ENCODE assay signal across 1 cellular context in the genomic region with DNA sequence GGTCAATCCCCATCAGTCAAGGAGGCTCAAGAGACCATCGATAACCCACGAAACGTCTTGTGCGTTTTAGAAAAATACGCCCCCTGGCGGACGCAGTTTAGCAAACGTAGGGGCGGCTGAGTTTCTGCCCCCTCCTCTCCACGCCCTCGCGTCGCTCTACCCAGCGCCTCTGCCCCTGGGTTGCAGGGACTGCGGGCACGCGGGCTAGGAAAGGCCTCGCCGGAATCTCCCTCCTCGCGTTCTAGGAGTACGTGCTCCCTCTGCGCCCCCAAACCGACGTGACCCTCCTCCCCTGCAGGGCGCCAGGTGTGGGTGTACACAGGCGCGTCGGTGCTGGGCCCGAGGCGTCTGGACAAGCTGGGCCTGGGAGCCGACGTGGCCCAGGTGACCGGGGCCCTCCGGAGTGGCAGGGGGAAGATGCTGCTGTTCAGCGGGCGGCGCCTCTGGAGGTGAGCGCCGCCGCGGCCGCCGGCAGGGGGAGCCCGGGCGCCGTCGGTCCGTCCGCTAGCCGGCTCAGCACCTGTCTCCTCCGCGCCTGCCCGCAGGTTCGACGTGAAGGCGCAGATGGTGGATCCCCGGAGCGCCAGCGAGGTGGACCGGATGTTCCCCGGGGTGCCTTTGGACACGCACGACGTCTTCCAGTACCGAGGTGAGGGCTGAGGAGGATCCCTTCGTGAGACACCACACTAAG.
TF ChIP-seq lines count a peak whose summit lies in the region.

No MANE protein-coding gene starts in this region.

TF ChIP-seq in HepG2, 621 proteins besides CTCF, POLR2A, EP300 and RAD21 (continued from another document and continues in another):
- TF ChIP-seq, protein P1, sequence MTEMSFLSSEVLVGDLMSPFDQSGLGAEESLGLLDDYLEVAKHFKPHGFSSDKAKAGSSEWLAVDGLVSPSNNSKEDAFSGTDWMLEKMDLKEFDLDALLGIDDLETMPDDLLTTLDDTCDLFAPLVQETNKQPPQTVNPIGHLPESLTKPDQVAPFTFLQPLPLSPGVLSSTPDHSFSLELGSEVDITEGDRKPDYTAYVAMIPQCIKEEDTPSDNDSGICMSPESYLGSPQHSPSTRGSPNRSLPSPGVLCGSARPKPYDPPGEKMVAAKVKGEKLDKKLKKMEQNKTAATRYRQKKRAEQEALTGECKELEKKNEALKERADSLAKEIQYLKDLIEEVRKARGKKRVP (CRISPR knock-in tag; IDR thresholded peaks at IDR 0.05), result peak in 1 of 2 experiments; percentile 40; a peak in 1 of 4 replicates
- TF ChIP-seq, protein P2, sequence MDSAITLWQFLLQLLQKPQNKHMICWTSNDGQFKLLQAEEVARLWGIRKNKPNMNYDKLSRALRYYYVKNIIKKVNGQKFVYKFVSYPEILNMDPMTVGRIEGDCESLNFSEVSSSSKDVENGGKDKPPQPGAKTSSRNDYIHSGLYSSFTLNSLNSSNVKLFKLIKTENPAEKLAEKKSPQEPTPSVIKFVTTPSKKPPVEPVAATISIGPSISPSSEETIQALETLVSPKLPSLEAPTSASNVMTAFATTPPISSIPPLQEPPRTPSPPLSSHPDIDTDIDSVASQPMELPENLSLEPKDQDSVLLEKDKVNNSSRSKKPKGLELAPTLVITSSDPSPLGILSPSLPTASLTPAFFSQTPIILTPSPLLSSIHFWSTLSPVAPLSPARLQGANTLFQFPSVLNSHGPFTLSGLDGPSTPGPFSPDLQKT (CRISPR knock-in tag; IDR thresholded peaks at IDR 0.05; ENCODE audit: borderline replicate concordance), result no peak
- TF ChIP-seq, protein P3, sequence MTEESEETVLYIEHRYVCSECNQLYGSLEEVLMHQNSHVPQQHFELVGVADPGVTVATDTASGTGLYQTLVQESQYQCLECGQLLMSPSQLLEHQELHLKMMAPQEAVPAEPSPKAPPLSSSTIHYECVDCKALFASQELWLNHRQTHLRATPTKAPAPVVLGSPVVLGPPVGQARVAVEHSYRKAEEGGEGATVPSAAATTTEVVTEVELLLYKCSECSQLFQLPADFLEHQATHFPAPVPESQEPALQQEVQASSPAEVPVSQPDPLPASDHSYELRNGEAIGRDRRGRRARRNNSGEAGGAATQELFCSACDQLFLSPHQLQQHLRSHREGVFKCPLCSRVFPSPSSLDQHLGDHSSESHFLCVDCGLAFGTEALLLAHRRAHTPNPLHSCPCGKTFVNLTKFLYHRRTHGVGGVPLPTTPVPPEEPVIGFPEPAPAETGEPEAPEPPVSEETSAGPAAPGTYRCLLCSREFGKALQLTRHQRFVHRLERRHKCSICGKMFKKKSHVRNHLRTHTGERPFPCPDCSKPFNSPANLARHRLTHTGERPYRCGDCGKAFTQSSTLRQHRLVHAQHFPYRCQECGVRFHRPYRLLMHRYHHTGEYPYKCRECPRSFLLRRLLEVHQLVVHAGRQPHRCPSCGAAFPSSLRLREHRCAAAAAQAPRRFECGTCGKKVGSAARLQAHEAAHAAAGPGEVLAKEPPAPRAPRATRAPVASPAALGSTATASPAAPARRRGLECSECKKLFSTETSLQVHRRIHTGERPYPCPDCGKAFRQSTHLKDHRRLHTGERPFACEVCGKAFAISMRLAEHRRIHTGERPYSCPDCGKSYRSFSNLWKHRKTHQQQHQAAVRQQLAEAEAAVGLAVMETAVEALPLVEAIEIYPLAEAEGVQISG (CRISPR knock-in tag; IDR thresholded peaks at IDR 0.05), result peak; percentile 57; the same call in 1 of the 2 replicates
- TF ChIP-seq KLF13 (CRISPR knock-in tag; IDR thresholded peaks at IDR 0.05) (no peak), ZNF138 (CRISPR knock-in tag; IDR thresholded peaks at IDR 0.05; ENCODE audit: low read depth) (no peak), SETDB1 (CRISPR knock-in tag; IDR thresholded peaks at IDR 0.05; ENCODE audit: borderline replicate concordance) (no peak), ZBTB7A (CRISPR knock-in tag; IDR thresholded peaks at IDR 0.05) (peak; percentile 10), NCOA1 (CRISPR knock-in tag; IDR thresholded peaks at IDR 0.05) (peak; percentile 74), ZNF713 (CRISPR knock-in tag; IDR thresholded peaks at IDR 0.05) (0 out of 2 replicates have a peak, but pooled peaks have one; percentile 37), PAWR (CRISPR knock-in tag; IDR thresholded peaks at IDR 0.05; ENCODE audit: borderline replicate concordance) (no peak), HOXA3 (CRISPR knock-in tag; IDR thresholded peaks at IDR 0.05) (peak; percentile 54), CCAR2 (optimal IDR thresholded peaks at IDR 0.05; ENCODE audit: low read depth, low read length) (no peak), ZNF879 (CRISPR knock-in tag; IDR thresholded peaks at IDR 0.05) (no peak), ZNF549 (CRISPR knock-in tag; IDR thresholded peaks at IDR 0.05) (0 out of 2 replicates have a peak, but pooled peaks have one; percentile 25), ZNF333 (CRISPR knock-in tag; IDR thresholded peaks at IDR 0.05; ENCODE audit: borderline replicate concordance) (peak; percentile 86; the same call in 1 of the 2 replicates), YEATS2 (CRISPR knock-in tag; IDR thresholded peaks at IDR 0.05; ENCODE audit: borderline replicate concordance) (no peak), RFX3 (CRISPR knock-in tag; IDR thresholded peaks at IDR 0.05) (no peak), ZNF558 (CRISPR knock-in tag; IDR thresholded peaks at IDR 0.05; ENCODE audit: borderline replicate concordance) (peak; percentile 81), KAT8 (CRISPR knock-in tag; IDR thresholded peaks at IDR 0.05) (peak; percentile 45; the same call in 1 of the 2 replicates), ZNF337 (CRISPR knock-in tag; IDR thresholded peaks at IDR 0.05; ENCODE audit: borderline replicate concordance, low read depth) (peak; percentile 63; the same call in 1 of the 2 replicates), ZNF282 (IDR thresholded peaks at IDR 0.05; ENCODE audit: partially characterized antibody) (no peak), NFKBIZ (CRISPR knock-in tag; IDR thresholded peaks at IDR 0.05) (0 out of 2 replicates have a peak, but pooled peaks have one; percentile 41), ZMAT3 (CRISPR knock-in tag; conservative IDR thresholded peaks at IDR 0.05) (no peak), ZFP37 (CRISPR knock-in tag; IDR thresholded peaks at IDR 0.05; ENCODE audit: borderline replicate concordance) (0 out of 2 replicates have a peak, but pooled peaks have one; percentile 20), ZSCAN25 (CRISPR knock-in tag; IDR thresholded peaks at IDR 0.05) (peak; percentile 26; the same call in 1 of the 2 replicates), ZNF816 (CRISPR knock-in tag; IDR thresholded peaks at IDR 0.05; ENCODE audit: borderline replicate concordance) (no peak), ZNF644 (CRISPR knock-in tag; IDR thresholded peaks at IDR 0.05; ENCODE audit: low read depth) (no peak), ZNF83 (CRISPR knock-in tag; IDR thresholded peaks at IDR 0.05; ENCODE audit: borderline replicate concordance) (peak; percentile 81; the same call in 1 of the 2 replicates), DPF2 (CRISPR knock-in tag; IDR thresholded peaks at IDR 0.05; ENCODE audit: borderline replicate concordance, low read depth) (peak; percentile 61; the same call in 1 of the 2 replicates)
- TF ChIP-seq, protein P4, sequence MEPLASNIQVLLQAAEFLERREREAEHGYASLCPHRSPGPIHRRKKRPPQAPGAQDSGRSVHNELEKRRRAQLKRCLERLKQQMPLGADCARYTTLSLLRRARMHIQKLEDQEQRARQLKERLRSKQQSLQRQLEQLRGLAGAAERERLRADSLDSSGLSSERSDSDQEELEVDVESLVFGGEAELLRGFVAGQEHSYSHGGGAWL (CRISPR knock-in tag; IDR thresholded peaks at IDR 0.05), result peak; percentile 75; the same call in 1 of the 2 replicates
- TF ChIP-seq, protein P5, sequence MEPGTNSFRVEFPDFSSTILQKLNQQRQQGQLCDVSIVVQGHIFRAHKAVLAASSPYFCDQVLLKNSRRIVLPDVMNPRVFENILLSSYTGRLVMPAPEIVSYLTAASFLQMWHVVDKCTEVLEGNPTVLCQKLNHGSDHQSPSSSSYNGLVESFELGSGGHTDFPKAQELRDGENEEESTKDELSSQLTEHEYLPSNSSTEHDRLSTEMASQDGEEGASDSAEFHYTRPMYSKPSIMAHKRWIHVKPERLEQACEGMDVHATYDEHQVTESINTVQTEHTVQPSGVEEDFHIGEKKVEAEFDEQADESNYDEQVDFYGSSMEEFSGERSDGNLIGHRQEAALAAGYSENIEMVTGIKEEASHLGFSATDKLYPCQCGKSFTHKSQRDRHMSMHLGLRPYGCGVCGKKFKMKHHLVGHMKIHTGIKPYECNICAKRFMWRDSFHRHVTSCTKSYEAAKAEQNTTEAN (CRISPR knock-in tag; conservative IDR thresholded peaks at IDR 0.05), result 0 out of 2 replicates have a peak, but pooled peaks have one; percentile 22
- TF ChIP-seq, protein P6, sequence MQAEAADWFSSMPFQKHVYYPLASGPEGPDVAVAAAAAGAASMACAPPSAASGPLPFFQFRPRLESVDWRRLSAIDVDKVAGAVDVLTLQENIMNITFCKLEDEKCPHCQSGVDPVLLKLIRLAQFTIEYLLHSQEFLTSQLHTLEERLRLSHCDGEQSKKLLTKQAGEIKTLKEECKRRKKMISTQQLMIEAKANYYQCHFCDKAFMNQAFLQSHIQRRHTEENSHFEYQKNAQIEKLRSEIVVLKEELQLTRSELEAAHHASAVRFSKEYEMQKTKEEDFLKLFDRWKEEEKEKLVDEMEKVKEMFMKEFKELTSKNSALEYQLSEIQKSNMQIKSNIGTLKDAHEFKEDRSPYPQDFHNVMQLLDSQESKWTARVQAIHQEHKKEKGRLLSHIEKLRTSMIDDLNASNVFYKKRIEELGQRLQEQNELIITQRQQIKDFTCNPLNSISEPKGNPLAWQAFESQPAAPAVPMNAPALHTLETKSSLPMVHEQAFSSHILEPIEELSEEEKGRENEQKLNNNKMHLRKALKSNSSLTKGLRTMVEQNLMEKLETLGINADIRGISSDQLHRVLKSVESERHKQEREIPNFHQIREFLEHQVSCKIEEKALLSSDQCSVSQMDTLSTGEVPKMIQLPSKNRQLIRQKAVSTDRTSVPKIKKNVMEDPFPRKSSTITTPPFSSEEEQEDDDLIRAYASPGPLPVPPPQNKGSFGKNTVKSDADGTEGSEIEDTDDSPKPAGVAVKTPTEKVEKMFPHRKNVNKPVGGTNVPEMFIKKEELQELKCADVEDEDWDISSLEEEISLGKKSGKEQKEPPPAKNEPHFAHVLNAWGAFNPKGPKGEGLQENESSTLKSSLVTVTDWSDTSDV (CRISPR knock-in tag; IDR thresholded peaks at IDR 0.05), result no peak
- TF ChIP-seq, protein P7, sequence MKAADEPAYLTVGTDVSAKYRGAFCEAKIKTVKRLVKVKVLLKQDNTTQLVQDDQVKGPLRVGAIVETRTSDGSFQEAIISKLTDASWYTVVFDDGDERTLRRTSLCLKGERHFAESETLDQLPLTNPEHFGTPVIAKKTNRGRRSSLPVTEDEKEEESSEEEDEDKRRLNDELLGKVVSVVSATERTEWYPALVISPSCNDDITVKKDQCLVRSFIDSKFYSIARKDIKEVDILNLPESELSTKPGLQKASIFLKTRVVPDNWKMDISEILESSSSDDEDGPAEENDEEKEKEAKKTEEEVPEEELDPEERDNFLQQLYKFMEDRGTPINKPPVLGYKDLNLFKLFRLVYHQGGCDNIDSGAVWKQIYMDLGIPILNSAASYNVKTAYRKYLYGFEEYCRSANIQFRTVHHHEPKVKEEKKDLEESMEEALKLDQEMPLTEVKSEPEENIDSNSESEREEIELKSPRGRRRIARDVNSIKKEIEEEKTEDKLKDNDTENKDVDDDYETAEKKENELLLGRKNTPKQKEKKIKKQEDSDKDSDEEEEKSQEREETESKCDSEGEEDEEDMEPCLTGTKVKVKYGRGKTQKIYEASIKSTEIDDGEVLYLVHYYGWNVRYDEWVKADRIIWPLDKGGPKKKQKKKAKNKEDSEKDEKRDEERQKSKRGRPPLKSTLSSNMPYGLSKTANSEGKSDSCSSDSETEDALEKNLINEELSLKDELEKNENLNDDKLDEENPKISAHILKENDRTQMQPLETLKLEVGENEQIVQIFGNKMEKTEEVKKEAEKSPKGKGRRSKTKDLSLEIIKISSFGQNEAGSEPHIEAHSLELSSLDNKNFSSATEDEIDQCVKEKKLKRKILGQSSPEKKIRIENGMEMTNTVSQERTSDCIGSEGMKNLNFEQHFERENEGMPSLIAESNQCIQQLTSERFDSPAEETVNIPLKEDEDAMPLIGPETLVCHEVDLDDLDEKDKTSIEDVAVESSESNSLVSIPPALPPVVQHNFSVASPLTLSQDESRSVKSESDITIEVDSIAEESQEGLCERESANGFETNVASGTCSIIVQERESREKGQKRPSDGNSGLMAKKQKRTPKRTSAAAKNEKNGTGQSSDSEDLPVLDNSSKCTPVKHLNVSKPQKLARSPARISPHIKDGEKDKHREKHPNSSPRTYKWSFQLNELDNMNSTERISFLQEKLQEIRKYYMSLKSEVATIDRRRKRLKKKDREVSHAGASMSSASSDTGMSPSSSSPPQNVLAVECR (CRISPR knock-in tag; IDR thresholded peaks at IDR 0.05; ENCODE audit: borderline replicate concordance), result peak; percentile 72
- TF ChIP-seq, protein P8, sequence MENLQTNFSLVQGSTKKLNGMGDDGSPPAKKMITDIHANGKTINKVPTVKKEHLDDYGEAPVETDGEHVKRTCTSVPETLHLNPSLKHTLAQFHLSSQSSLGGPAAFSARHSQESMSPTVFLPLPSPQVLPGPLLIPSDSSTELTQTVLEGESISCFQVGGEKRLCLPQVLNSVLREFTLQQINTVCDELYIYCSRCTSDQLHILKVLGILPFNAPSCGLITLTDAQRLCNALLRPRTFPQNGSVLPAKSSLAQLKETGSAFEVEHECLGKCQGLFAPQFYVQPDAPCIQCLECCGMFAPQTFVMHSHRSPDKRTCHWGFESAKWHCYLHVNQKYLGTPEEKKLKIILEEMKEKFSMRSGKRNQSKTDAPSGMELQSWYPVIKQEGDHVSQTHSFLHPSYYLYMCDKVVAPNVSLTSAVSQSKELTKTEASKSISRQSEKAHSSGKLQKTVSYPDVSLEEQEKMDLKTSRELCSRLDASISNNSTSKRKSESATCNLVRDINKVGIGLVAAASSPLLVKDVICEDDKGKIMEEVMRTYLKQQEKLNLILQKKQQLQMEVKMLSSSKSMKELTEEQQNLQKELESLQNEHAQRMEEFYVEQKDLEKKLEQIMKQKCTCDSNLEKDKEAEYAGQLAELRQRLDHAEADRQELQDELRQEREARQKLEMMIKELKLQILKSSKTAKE (CRISPR knock-in tag; IDR thresholded peaks at IDR 0.05; ENCODE audit: borderline replicate concordance), result 0 out of 2 replicates have a peak, but pooled peaks have one; percentile 6
- TF ChIP-seq, protein P9, sequence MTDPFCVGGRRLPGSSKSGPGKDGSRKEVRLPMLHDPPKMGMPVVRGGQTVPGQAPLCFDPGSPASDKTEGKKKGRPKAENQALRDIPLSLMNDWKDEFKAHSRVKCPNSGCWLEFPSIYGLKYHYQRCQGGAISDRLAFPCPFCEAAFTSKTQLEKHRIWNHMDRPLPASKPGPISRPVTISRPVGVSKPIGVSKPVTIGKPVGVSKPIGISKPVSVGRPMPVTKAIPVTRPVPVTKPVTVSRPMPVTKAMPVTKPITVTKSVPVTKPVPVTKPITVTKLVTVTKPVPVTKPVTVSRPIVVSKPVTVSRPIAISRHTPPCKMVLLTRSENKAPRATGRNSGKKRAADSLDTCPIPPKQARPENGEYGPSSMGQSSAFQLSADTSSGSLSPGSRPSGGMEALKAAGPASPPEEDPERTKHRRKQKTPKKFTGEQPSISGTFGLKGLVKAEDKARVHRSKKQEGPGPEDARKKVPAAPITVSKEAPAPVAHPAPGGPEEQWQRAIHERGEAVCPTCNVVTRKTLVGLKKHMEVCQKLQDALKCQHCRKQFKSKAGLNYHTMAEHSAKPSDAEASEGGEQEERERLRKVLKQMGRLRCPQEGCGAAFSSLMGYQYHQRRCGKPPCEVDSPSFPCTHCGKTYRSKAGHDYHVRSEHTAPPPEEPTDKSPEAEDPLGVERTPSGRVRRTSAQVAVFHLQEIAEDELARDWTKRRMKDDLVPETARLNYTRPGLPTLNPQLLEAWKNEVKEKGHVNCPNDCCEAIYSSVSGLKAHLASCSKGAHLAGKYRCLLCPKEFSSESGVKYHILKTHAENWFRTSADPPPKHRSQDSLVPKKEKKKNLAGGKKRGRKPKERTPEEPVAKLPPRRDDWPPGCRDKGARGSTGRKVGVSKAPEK (CRISPR knock-in tag; IDR thresholded peaks at IDR 0.05; ENCODE audit: borderline replicate concordance), result 0 out of 2 replicates have a peak, but pooled peaks have one; percentile 80
